In the genomic region with DNA sequence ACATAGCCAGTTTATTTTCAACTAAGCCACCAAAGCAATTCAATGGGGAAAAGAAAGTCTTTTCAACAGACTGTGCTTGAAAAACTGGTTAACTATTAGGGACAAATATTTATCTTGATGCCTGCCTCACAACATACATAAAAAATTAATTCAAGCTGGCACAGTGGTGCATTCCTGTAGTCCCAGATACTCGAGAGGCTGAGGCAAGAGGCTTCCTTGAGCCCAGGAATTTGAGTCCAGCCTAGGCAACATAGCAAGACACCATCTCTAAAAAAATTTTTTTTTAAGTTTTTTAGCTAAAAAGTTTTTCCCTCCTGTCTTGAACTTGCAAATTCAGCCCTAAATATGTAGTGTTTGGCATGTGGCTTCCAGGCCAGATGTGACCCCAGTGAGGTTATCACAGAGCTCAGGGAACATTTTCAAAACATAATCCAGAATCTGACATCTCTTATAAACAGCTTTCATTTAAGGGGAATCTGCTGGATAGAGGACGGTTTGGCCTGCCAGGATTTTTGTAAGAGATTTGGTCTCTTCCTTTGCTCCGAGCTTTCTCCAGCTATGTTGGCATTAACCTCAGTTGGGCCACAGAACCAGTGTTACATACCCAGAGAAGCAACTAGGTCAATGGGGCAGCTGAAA, we compare ENCODE assay signal across 11 cellular contexts. TPM values are rescaled to one million over a fixed set of nuclear protein-coding genes. Genes with fewer than 3 reads are reported as not detected.
DNase-seq lines count a peak whose midpoint lies in the region; ATAC-seq and TF ChIP-seq lines count a peak whose summit lies in the region.
"Had no signal": no experiment of that assay in that cellular context is flagged by ENCODE, and none has a peak within 500 bp of the region (broad histone marks: within the 10 kb centered on the region; RNA-seq: fewer than 3 reads in every experiment).

No MANE protein-coding gene starts in this region.

- H3K36me3 ChIP-seq in ascending aorta (no peaks in the 10 kb centered on the region), heart left ventricle (no peaks in the 10 kb centered on the region), upper lobe of left lung (no peaks in the 10 kb centered on the region), SJCRH30 (no peaks in the 10 kb centered on the region)
- H3K36me3 ChIP-seq: neutrophil had no signal

- no peak for TF ChIP-seq EP300 in upper lobe of left lung (IDR thresholded peaks at IDR 0.05)

- TF ChIP-seq CTCF in ascending aorta (IDR thresholded peaks at IDR 0.05) (no peak), heart left ventricle (IDR thresholded peaks at IDR 0.05) (no peak), omental fat pad (IDR thresholded peaks at IDR 0.05) (no peak), upper lobe of left lung (IDR thresholded peaks at IDR 0.05) (no peak)

- intact Hi-C loops in ascending aorta (cut with DNase I) = loop anchor here (2.0 to 5.0 kb wide), 2 partner anchors 39 to 63 kb away; no protein-coding TSS in a partner anchor
- intact Hi-C loops in heart left ventricle (cut with DNase I) = loop anchor here in 1 of 10 donors (10.0 kb wide), 1 partner anchor 67 kb away; the partner anchor contains the start of gene COL6A2

- 52 to 65% (median 57%) methylated on average over 3 of the region's 3 CpGs for WGBS in heart left ventricle, 4 donors
- WGBS in upper lobe of left lung, 2 donors = 35 to 58% methylated on average over 3 of the region's 3 CpGs

- H3K9me3 ChIP-seq in ascending aorta (peaks cover 0 to 8% of the 10 kb centered on the region in 2 donors), heart left ventricle (peaks cover 0 to 14% (median 4%) of the 10 kb centered on the region in 12 donors), upper lobe of left lung (peaks cover 0 to 11% (median 6%) of the 10 kb centered on the region in 4 donors), SJCRH30 (replicated peaks) (no peaks in the 10 kb centered on the region)
- H3K9me3 ChIP-seq: neutrophil had no signal

- DNase-seq in ascending aorta (ENCODE audit: low spot score in 2 of 2) (no peak), heart left ventricle (peak in 3 of 5 donors; percentile 32 to 70 (median 43)), omental fat pad (ENCODE audit: low spot score) (no peak), upper lobe of left lung (no peak), SJCRH30 (no peak), kidney tubule cell (ENCODE audit: low spot score) (no peak)
- DNase-seq: CD4-positive, CD25-positive, alpha-beta regulatory T cell; H7; NCI-H2171 had no signal

- TF ChIP-seq POLR2A in heart left ventricle (IDR thresholded peaks at IDR 0.05) (no peak), upper lobe of left lung (IDR thresholded peaks at IDR 0.05) (no peak)

- H3K27me3 ChIP-seq in ascending aorta = no peaks in the 10 kb centered on the region
- no peaks in the 10 kb centered on the region for H3K27me3 ChIP-seq in heart left ventricle
- no peaks in the 10 kb centered on the region for H3K27me3 ChIP-seq in upper lobe of left lung
- H3K27me3 ChIP-seq in SJCRH30 = peaks cover 4% of the 10 kb centered on the region; the same call in 1 of the 2 replicates

- peak overlapping the region; percentile 66 to 79 for H3K27ac ChIP-seq in ascending aorta
- peak overlapping the region; percentile 11 to 86 (median 48) for H3K27ac ChIP-seq in heart left ventricle
- H3K27ac ChIP-seq in upper lobe of left lung = peak overlapping the region; percentile 2 to 57 (median 22)
- H3K27ac ChIP-seq in SJCRH30 = no peak overlapping the region
- H3K27ac ChIP-seq: neutrophil had no signal

- ATAC-seq in heart left ventricle (peak; percentile 24 to 79 (median 74)), omental fat pad (ENCODE audit: low FRiP score) (peak; percentile 43), upper lobe of left lung (ENCODE audit: low FRiP score in 2 of 2) (peak; percentile 46 to 73), HG03045 (IDR thresholded peaks at IDR 0.05; ENCODE audit: unreplicated experiment) (no peak)

- H3K4me1 ChIP-seq in ascending aorta (peaks cover 3 to 10% of the 10 kb centered on the region in 2 donors), heart left ventricle (peaks cover 0 to 11% (median 0%) of the 10 kb centered on the region in 12 donors), upper lobe of left lung (peaks cover 0 to 5% (median 0%) of the 10 kb centered on the region in 4 donors), SJCRH30 (no peaks in the 10 kb centered on the region)

- H3K4me3 ChIP-seq in ascending aorta (no peak overlapping the region), heart left ventricle (no peak overlapping the region), upper lobe of left lung (no peak overlapping the region), SJCRH30 (no peak overlapping the region)

RNA-seq across cellular contexts. Expression of gene COL6A1, which starts 46.4 kb away (rescaled TPM):
- 1,564 TPM for total RNA-seq in ascending aorta
- 100 to 1,000 TPM in 8 of 9 donors, 10 to 100 TPM in 1; 92.4 to 385 (median 143) TPM for total RNA-seq in heart left ventricle
- polyA plus RNA-seq in heart left ventricle = 100 to 1,000 TPM; 149 to 157 TPM
- total RNA-seq in omental fat pad = 1,000 to 10,000 TPM in 1 of 4 donors, 100 to 1,000 TPM in 3; 410 to 1,024 (median 521) TPM
- 100 to 1,000 TPM in 5 of 6 donors, 10 to 100 TPM in 1; 61.9 to 351 (median 205) TPM for total RNA-seq in upper lobe of left lung
- 12.6 and 13.3 TPM in 2 replicates for total RNA-seq in SJCRH30 (2014; rRNA removed; shearing (Covaris generic))

Comparison
In these comparisons a context has a peak if more than half of its experiments do, and no peak if none do; other contexts are left out.
1. DNase-seq: peak in heart left ventricle (3 of 5); none in ascending aorta (0 of 2), omental fat pad (single experiment), upper lobe of left lung (0 of 2), SJCRH30 (0 of 2) and kidney tubule cell (single experiment).